Comparison of ENCODE assay signal across 9 cellular contexts in the genomic region with DNA sequence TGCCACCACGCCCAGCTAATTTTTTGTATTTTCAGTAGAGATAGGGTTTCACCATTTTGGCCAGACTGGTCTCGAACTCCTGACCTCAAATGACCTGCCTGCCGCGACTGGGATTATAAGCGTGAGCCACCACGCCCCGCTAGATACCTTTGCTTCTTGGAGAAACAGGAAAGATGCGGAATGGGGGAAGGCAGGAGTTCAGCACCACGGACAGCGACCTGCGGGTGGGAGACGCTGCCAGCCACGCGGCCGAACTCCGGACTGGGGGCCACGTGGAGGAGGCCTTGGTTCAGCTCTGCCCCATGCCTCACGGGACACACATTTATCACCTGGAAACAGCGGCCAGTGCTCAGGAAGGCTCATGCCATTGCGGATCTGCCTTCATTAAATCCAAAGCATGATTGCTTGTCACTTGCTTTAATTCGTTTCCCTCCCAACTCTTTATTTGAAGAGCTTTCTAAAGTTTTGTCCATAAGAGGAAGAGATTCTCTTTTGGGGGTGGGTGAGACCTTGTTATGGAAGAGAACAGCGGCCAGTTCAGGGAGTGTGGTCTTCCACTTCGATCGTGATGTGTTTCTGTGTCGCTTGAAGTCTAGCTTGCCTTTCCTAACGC.
A peak's percentile ranks its signal among the peaks of the same experiment; 100 is the strongest.
DNase-seq lines count a peak whose midpoint lies in the region; ATAC-seq, FAIRE-seq and TF ChIP-seq lines count a peak whose summit lies in the region.
"Had no signal": no experiment of that assay in that cellular context is flagged by ENCODE, and none has a peak within 500 bp of the region (broad histone marks: within the 10 kb centered on the region; RNA-seq: fewer than 3 reads in every experiment).

No MANE protein-coding gene starts in this region.

- H3K9me3 ChIP-seq in A549: no peaks in the 10 kb centered on the region
- H3K9me3 ChIP-seq in heart left ventricle: no peaks in the 10 kb centered on the region
- no peaks in the 10 kb centered on the region for H3K9me3 ChIP-seq in small intestine (ENCODE audit: control insufficient read depth, low read depth)

- H3K36me3 Mint-ChIP-seq in activated T-cell treated with anti-CD3 and anti-CD28 coated beads, Interleukin-2, amount 50 U/mL, for 24 hours (ENCODE audit: low read depth): no peaks in the 10 kb centered on the region

- H3K9me3 Mint-ChIP-seq in activated T-cell treated with anti-CD3 and anti-CD28 coated beads, Interleukin-2, amount 50 U/mL, for 24 hours: no peaks in the 10 kb centered on the region

- TF ChIP-seq RAD21 in A549 (conservative IDR thresholded peaks at IDR 0.05 in 1 of 2, IDR thresholded peaks at IDR 0.05 in 1 of 2): no peak

- TF ChIP-seq POLR2A in A549 (IDR thresholded peaks at IDR 0.05; ENCODE audit: low read length): no peak
- no peak for TF ChIP-seq POLR2A in heart left ventricle (IDR thresholded peaks at IDR 0.05)

- peak; percentile 33 to 47; a peak in 2 of 6 replicates for ATAC-seq in A549
- ATAC-seq in heart left ventricle: peak in 3 of 4 donors; percentile 46 to 66 (median 51)
- ATAC-seq in HG02870 (IDR thresholded peaks at IDR 0.05; ENCODE audit: unreplicated experiment): no peak

- FAIRE-seq in A549 (lab: Jason Lieb, UNC): no peak
- no peak for FAIRE-seq in small intestine (lab: Jason Lieb, UNC)
- FAIRE-seq: TTC549 had no signal

- DNase-seq in A549 (ENCODE audit: low read depth in 1 of 2, low spot score in 1 of 2): peak; percentile 49 to 51
- DNase-seq in LNCaP clone FGC (ENCODE audit: low read depth): peak; percentile 46
- DNase-seq in activated T-cell treated with anti-CD3 and anti-CD28 coated beads, Interleukin-2, amount 50 U/mL, for 24 hours: peak; percentile 47
- DNase-seq in heart left ventricle: peak; percentile 54 to 77 (median 61)
- peak; percentile 38 for DNase-seq in small intestine
- DNase-seq in mesenteric fat pad (ENCODE audit: low spot score): no peak
- DNase-seq in SHP77 (lab: John Stamatoyannopoulos, UW): no peak

- peaks cover 73% of the 10 kb centered on the region for H3K27me3 Mint-ChIP-seq in activated T-cell treated with anti-CD3 and anti-CD28 coated beads, Interleukin-2, amount 50 U/mL, for 24 hours

- H3K27ac ChIP-seq in A549 (no peak overlapping the region), heart left ventricle (no peak overlapping the region), small intestine (ENCODE audit: low read depth in 1 of 2, low read length in 1 of 2) (no peak overlapping the region)

- no peak overlapping the region for H3K27ac Mint-ChIP-seq in activated T-cell treated with anti-CD3 and anti-CD28 coated beads, Interleukin-2, amount 50 U/mL, for 24 hours

- no peaks in the 10 kb centered on the region for H3K4me1 Mint-ChIP-seq in activated T-cell treated with anti-CD3 and anti-CD28 coated beads, Interleukin-2, amount 50 U/mL, for 24 hours (ENCODE audit: low read depth)

- POLR2A ChIA-PET in A549 (lab: Yijun Ruan, JAX): no interaction called here

- H3K4me3 Mint-ChIP-seq in activated T-cell treated with anti-CD3 and anti-CD28 coated beads, Interleukin-2, amount 50 U/mL, for 24 hours: no peak overlapping the region

- WGBS in A549 (ENCODE audit: missing lambda C conversion rate): 64% methylated on average over 26 of the region's 26 CpGs
- WGBS in heart left ventricle, 4 donors: 20 to 25% (median 22%) methylated on average over 26 of the region's 26 CpGs
- 23% methylated on average over 26 of the region's 26 CpGs for WGBS in small intestine, 3 donors

- H3K4me1 ChIP-seq in A549 (peaks cover 6% of the 10 kb centered on the region; the same call in 2 of the 3 replicates), heart left ventricle (no peaks in the 10 kb centered on the region), small intestine (ENCODE audit: control insufficient read depth in 2 of 2, insufficient read depth in 1 of 2, low read depth in 1 of 2, low read length in 1 of 2) (no peaks in the 10 kb centered on the region)

- H3K4me3 ChIP-seq in A549: no peak overlapping the region
- no peak overlapping the region for H3K4me3 ChIP-seq in LNCaP clone FGC (ENCODE audit: low read depth, low read length)
- no peak overlapping the region for H3K4me3 ChIP-seq in heart left ventricle
- no peak overlapping the region for H3K4me3 ChIP-seq in small intestine (ENCODE audit: low read depth in 1 of 2, low read length in 2 of 2)

- CTCF ChIA-PET in A549 (lab: Yijun Ruan, JAX): interaction anchor here (0.7 to 1.7 kb wide), 8 partner anchors 9 to 659 kb away, joined by 3 to 4 read pairs (median 3); no protein-coding TSS in a partner anchor

- no peak for TF ChIP-seq EP300 in A549 (IDR thresholded peaks at IDR 0.05)

- H3K36me3 ChIP-seq in heart left ventricle (no peaks in the 10 kb centered on the region), small intestine (ENCODE audit: control insufficient read depth in 2 of 2, insufficient read depth in 2 of 2, low read length in 2 of 2) (no peaks in the 10 kb centered on the region)

- TF ChIP-seq CTCF in A549 (IDR thresholded peaks at IDR 0.05) (no peak), LNCaP clone FGC (IDR thresholded peaks at IDR 0.05; ENCODE audit: control insufficient read depth, extremely low read depth, insufficient read depth) (no peak), heart left ventricle (IDR thresholded peaks at IDR 0.05) (no peak)

- H3K4me2 ChIP-seq in A549: no peak overlapping the region

- intact Hi-C loops in heart left ventricle (cut with DNase I): no loop called here

- H3K27me3 ChIP-seq in heart left ventricle (peaks cover 0 to 46% (median 5%) of the 10 kb centered on the region in 9 donors), small intestine (ENCODE audit: control insufficient read depth in 2 of 2, insufficient read depth in 2 of 2, low read length in 2 of 2) (no peaks in the 10 kb centered on the region)

TF ChIP-seq in A549, 52 proteins besides CTCF, POLR2A, EP300 and RAD21:
- TF ChIP-seq ESRRA (IDR thresholded peaks at IDR 0.05; ENCODE audit: borderline replicate concordance, low read length) (no peak), EHMT2 (IDR thresholded peaks at IDR 0.05; ENCODE audit: low read depth) (peak; percentile 79; the same call in 1 of the 2 replicates), HOXB5 (CRISPR knock-in tag; IDR thresholded peaks at IDR 0.05) (peak; percentile 47; the same call in 1 of the 2 replicates), MYC (IDR thresholded peaks at IDR 0.05; ENCODE audit: borderline replicate concordance, low read length) (peak; percentile 79; the same call in 1 of the 2 replicates)
- TF ChIP-seq, protein P1, sequence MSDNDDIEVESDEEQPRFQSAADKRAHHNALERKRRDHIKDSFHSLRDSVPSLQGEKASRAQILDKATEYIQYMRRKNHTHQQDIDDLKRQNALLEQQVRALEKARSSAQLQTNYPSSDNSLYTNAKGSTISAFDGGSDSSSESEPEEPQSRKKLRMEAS (IDR thresholded peaks at IDR 0.05): peak; percentile 72
- TF ChIP-seq, protein P2, sequence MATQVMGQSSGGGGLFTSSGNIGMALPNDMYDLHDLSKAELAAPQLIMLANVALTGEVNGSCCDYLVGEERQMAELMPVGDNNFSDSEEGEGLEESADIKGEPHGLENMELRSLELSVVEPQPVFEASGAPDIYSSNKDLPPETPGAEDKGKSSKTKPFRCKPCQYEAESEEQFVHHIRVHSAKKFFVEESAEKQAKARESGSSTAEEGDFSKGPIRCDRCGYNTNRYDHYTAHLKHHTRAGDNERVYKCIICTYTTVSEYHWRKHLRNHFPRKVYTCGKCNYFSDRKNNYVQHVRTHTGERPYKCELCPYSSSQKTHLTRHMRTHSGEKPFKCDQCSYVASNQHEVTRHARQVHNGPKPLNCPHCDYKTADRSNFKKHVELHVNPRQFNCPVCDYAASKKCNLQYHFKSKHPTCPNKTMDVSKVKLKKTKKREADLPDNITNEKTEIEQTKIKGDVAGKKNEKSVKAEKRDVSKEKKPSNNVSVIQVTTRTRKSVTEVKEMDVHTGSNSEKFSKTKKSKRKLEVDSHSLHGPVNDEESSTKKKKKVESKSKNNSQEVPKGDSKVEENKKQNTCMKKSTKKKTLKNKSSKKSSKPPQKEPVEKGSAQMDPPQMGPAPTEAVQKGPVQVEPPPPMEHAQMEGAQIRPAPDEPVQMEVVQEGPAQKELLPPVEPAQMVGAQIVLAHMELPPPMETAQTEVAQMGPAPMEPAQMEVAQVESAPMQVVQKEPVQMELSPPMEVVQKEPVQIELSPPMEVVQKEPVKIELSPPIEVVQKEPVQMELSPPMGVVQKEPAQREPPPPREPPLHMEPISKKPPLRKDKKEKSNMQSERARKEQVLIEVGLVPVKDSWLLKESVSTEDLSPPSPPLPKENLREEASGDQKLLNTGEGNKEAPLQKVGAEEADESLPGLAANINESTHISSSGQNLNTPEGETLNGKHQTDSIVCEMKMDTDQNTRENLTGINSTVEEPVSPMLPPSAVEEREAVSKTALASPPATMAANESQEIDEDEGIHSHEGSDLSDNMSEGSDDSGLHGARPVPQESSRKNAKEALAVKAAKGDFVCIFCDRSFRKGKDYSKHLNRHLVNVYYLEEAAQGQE (IDR thresholded peaks at IDR 0.05): peak; percentile 99
TF ChIP-seq in A549: peak in this region for 5.

Comparison
In these comparisons a context has a peak if more than half of its experiments do, and no peak if none do; other contexts are left out.
1. DNase-seq: peak in A549 (2 of 2), LNCaP clone FGC (single experiment), activated T-cell treated with anti-CD3 and anti-CD28 coated beads, Interleukin-2, amount 50 U/mL, for 24 hours (single experiment), heart left ventricle (5 of 5) and small intestine (single experiment); none in mesenteric fat pad (single experiment) and SHP77 (0 of 2).